Comparison of ENCODE assay signal across 8 cellular contexts in genomic region chr14:105249175-105250007, GRCh38. TPM values are rescaled to one million over a fixed set of nuclear protein-coding genes. Genes with fewer than 3 reads are reported as not detected.
DNase-seq lines count a peak whose midpoint lies in the region; ATAC-seq, FAIRE-seq and TF ChIP-seq lines count a peak whose summit lies in the region.

No MANE protein-coding gene starts in this region.

- H3K9me3 ChIP-seq in SU-DHL-6 (ENCODE audit: insufficient read depth, low read length) (no peaks in the 10 kb centered on the region), fibroblast of lung (ENCODE audit: control insufficient read depth, insufficient read depth, low read depth, low read length) (no peaks in the 10 kb centered on the region), trophoblast cell (ENCODE audit: insufficient read depth, low read depth, low read length) (no peaks in the 10 kb centered on the region)

- H2BK5ac ChIP-seq in trophoblast cell (ENCODE audit: low read depth, low read length, poor library complexity): no peak overlapping the region

- H3K36me3 ChIP-seq in SU-DHL-6 (ENCODE audit: low read length): no peaks in the 10 kb centered on the region
- H3K36me3 ChIP-seq in fibroblast of lung (ENCODE audit: control insufficient read depth, insufficient read depth, low read length): peaks cover 19% of the 10 kb centered on the region
- H3K36me3 ChIP-seq in trophoblast cell (ENCODE audit: control insufficient read depth in 1 of 2, insufficient read depth in 2 of 2, low read length in 2 of 2): peaks cover 23 to 40% of the 10 kb centered on the region in 2 experiments

- no CpG with 5 or more reads among the region's 63 CpGs for WGBS in trophoblast cell (ENCODE audit: extremely low coverage, insufficient coverage, insufficient read length)

- H3K27me3 ChIP-seq in SU-DHL-6 (ENCODE audit: low read length) (no peaks in the 10 kb centered on the region), fibroblast of lung (ENCODE audit: control insufficient read depth, insufficient read depth, low read length) (no peaks in the 10 kb centered on the region), trophoblast cell (ENCODE audit: insufficient read depth, low read length) (no peaks in the 10 kb centered on the region)

- H4K20me1 ChIP-seq in SU-DHL-6 (ENCODE audit: low read depth, low read length): no peaks in the 10 kb centered on the region
- H4K20me1 ChIP-seq in fibroblast of lung (ENCODE audit: control insufficient read depth, extremely low read depth, insufficient read depth, low read length): no peaks in the 10 kb centered on the region

- H3K23ac ChIP-seq in trophoblast cell (ENCODE audit: low read length): no peak overlapping the region

- ATAC-seq in GM21360 (IDR thresholded peaks at IDR 0.05; ENCODE audit: unreplicated experiment): no peak

- peak overlapping the region; percentile 65 for H3K9ac ChIP-seq in SU-DHL-6 (ENCODE audit: low read length)
- peak overlapping the region; percentile 66 for H3K9ac ChIP-seq in fibroblast of lung (ENCODE audit: insufficient read depth, low read length)
- H3K9ac ChIP-seq in trophoblast cell (ENCODE audit: low read length): peak overlapping the region; percentile 75

- peak overlapping the region; percentile 87 for H3K4ac ChIP-seq in trophoblast cell (ENCODE audit: low read depth, low read length)

- H3F3A ChIP-seq in SU-DHL-6 (ENCODE audit: insufficient read depth): no peaks in the 10 kb centered on the region

- H2BK12ac ChIP-seq in trophoblast cell (ENCODE audit: low read length): no peak overlapping the region

- H3K4me2 ChIP-seq in SU-DHL-6 (ENCODE audit: low read depth, low read length, poor library complexity, severe bottlenecking) (peak overlapping the region; percentile 56), fibroblast of lung (ENCODE audit: extremely low read depth, insufficient read depth, low read length) (peak overlapping the region; percentile 28), trophoblast cell (ENCODE audit: low read length) (peak overlapping the region; percentile 60)

- DNase-seq in G401 (ENCODE audit: low spot score): peak; percentile 26
- DNase-seq in fibroblast of lung (ENCODE audit: low read depth in 2 of 2): peak; percentile 26 to 38
- DNase-seq in trophoblast cell: peak; percentile 37 to 70
- no peak for DNase-seq in stimulated activated CD4-positive, alpha-beta T cell treated with anti-CD3 and anti-CD28 coated beads, Interleukin-4, amount 100 ng/mL, for 24 hours
- no peak for DNase-seq in HTR-8/SVneo (ENCODE audit: insufficient read length, low spot score)
- DNase-seq in pons (ENCODE audit: low spot score): no peak

- H4K8ac ChIP-seq in trophoblast cell (ENCODE audit: low read depth, low read length): peak overlapping the region; percentile 40

- no peak for FAIRE-seq in HTR-8/SVneo (lab: Jason Lieb, UNC)

- in situ Hi-C loops in G401 (cut with HindIII; ENCODE audit: low sequenced_read_pairs): no loop called here

- H4K12ac ChIP-seq in trophoblast cell (ENCODE audit: low read depth, low read length): peak overlapping the region; percentile 13

- H3K9me2 ChIP-seq in SU-DHL-6 (replicated peaks; ENCODE audit: insufficient read depth, low read length): no peaks in the 10 kb centered on the region

- H3K4me1 ChIP-seq in fibroblast of lung (ENCODE audit: control insufficient read depth, extremely low read depth, insufficient read depth, low read length) (peaks cover 8% of the 10 kb centered on the region), trophoblast cell (ENCODE audit: control insufficient read depth in 1 of 2, insufficient read depth in 2 of 2, low read length in 2 of 2) (peaks cover 8 to 10% of the 10 kb centered on the region in 2 experiments)

- peak overlapping the region; percentile 91 for H3K14ac ChIP-seq in trophoblast cell (ENCODE audit: low read length)

- H3K79me1 ChIP-seq in trophoblast cell (ENCODE audit: low read length): peaks cover 11% of the 10 kb centered on the region

- peak overlapping the region; percentile 88 for H4K91ac ChIP-seq in trophoblast cell (ENCODE audit: low read depth, low read length)

- H3K27ac ChIP-seq in SU-DHL-6 (ENCODE audit: low read depth, low read length) (no peak overlapping the region), fibroblast of lung (ENCODE audit: insufficient read depth, low read length) (peak overlapping the region; percentile 48), trophoblast cell (ENCODE audit: low read depth, low read length) (no peak overlapping the region)

- TF ChIP-seq CTCF in SU-DHL-6 (IDR thresholded peaks at IDR 0.05; ENCODE audit: insufficient read depth, low read length, poor library complexity, severe bottlenecking): no peak
- no peak for TF ChIP-seq CTCF in fibroblast of lung (conservative IDR thresholded peaks at IDR 0.05 in 1 of 2, IDR thresholded peaks at IDR 0.05 in 1 of 2; ENCODE audit: low read depth in 1 of 2, low read length in 2 of 2)

- H3K79me2 ChIP-seq in SU-DHL-6 (ENCODE audit: insufficient read depth, low read length) (no peaks in the 10 kb centered on the region), fibroblast of lung (ENCODE audit: control insufficient read depth, insufficient read depth, low read length) (peaks cover 16% of the 10 kb centered on the region), trophoblast cell (ENCODE audit: control insufficient read depth, insufficient read depth, low read length, poor library complexity) (peaks cover 1% of the 10 kb centered on the region)

- no peak overlapping the region for H2BK120ac ChIP-seq in trophoblast cell (ENCODE audit: insufficient read depth, low read length, poor library complexity)

- H2AFZ ChIP-seq in SU-DHL-6 (ENCODE audit: low read depth, low read length, severe bottlenecking): peak overlapping the region; percentile 46
- H2AFZ ChIP-seq in fibroblast of lung (ENCODE audit: low read length): no peak overlapping the region
- peak overlapping the region; percentile 53 for H2AFZ ChIP-seq in trophoblast cell (ENCODE audit: insufficient read depth, low read length, poor library complexity)

- H2AK5ac ChIP-seq in trophoblast cell (ENCODE audit: low read length): peak overlapping the region; percentile 93

- H3K4me3 ChIP-seq in SU-DHL-6 (ENCODE audit: insufficient read depth, low read length, poor library complexity, severe bottlenecking) (peak overlapping the region; percentile 56), fibroblast of lung (replicated peaks in 1 of 4; ENCODE audit: control extremely low read depth in 1 of 4, insufficient read depth in 1 of 4, low read depth in 3 of 4, low read length in 4 of 4) (peak overlapping the region; percentile 25 to 60 (median 46)), trophoblast cell (ENCODE audit: low read depth, low read length) (peak overlapping the region; percentile 86)

- peak overlapping the region; percentile 69 for H3K18ac ChIP-seq in trophoblast cell (ENCODE audit: low read length)

RNA-seq across cellular contexts. Expression of gene BTBD6, which starts 1.1 kb away (rescaled TPM):
- total RNA-seq in G401 (2014; rRNA removed; shearing (Covaris generic)): 40.4 and 42.6 TPM in 2 replicates
- 39.5 and 49.9 TPM in 2 replicates for total RNA-seq in fibroblast of lung
- polyA plus RNA-seq in fibroblast of lung: 31.9 and 44.9 TPM in 2 replicates
- polyA plus RNA-seq in fibroblast of lung (2012): 36.5 and 52.3 TPM in 2 replicates
- 47.0 and 59.8 TPM in 2 replicates for polyA minus RNA-seq in fibroblast of lung (ENCODE audit: low replicate concordance)
- 18.3 and 18.8 TPM in 2 replicates for polyA plus RNA-seq in trophoblast cell (2013)

RNA-seq across cellular contexts. Expression of gene BRF1, which starts 51.4 kb away (rescaled TPM):
- 30.3 and 46.8 TPM in 2 replicates for total RNA-seq in G401 (2014; rRNA removed; shearing (Covaris generic))
- 26.5 and 33.4 TPM in 2 replicates for total RNA-seq in fibroblast of lung
- polyA plus RNA-seq in fibroblast of lung: 7.4 and 8.4 TPM in 2 replicates
- 17.0 and 17.3 TPM in 2 replicates for polyA plus RNA-seq in fibroblast of lung (2012)
- polyA minus RNA-seq in fibroblast of lung (ENCODE audit: low replicate concordance): 29.3 and 37.6 TPM in 2 replicates
- polyA plus RNA-seq in trophoblast cell (2013): 10.2 and 10.6 TPM in 2 replicates

Comparison
In these comparisons a context has a peak if more than half of its experiments do, and no peak if none do; other contexts are left out.
1. DNase-seq: peak in G401 (single experiment), fibroblast of lung (2 of 2) and trophoblast cell (2 of 2); none in stimulated activated CD4-positive, alpha-beta T cell treated with anti-CD3 and anti-CD28 coated beads, Interleukin-4, amount 100 ng/mL, for 24 hours (single experiment), HTR-8/SVneo (single experiment) and pons (single experiment).
2. Peak in every context shown above with its lines, with median percentiles within 50 percentile points of each other: H3K4me2 ChIP-seq, H3K4me3 ChIP-seq and H3K9ac ChIP-seq.